ENCODE assay signal across 8 cellular contexts in the genomic region with DNA sequence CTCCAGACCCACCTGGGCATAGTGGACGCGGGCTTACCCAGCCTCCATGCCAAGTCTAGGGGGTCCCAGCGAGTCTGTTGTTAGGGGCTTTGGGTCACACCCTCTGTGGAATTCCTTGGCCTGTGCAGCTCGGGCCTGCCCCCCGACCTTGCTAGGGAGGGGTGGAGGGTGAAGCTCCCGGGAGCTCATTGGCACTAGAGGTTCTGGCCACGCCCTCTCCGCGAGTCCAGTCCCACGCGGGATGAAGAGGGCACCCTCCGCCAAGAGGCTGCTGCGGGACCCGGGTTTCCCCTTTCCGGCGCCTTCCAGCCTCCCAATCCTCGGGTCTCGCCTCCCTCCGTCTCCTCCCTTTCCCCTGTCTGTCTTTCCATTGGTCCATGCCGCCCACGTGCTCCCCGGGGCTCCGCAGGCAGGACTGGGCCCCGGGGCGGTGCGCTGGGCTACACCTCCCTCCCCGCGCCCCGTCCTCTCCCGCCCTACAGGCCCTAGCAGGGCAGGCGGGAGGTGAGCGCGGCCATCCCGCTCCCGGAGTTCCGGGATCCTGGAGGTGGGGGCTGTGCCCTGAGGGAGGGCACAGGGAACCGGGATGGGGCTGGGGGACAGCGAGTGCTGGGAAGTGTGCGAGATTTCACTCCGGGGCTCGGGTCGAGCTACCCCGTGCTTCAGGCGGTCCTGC. TPM values are rescaled to one million over a fixed set of nuclear protein-coding genes. Genes with fewer than 3 reads are reported as not detected.
DNase-seq lines count a peak whose midpoint lies in the region; ATAC-seq, FAIRE-seq and TF ChIP-seq lines count a peak whose summit lies in the region.

No MANE protein-coding gene starts in this region.

- ATAC-seq in HG02884 (IDR thresholded peaks at IDR 0.05; ENCODE audit: unreplicated experiment) (peak; percentile 47), T-helper 17 cell (peak; percentile 85), left ventricle myocardium superior (peak; percentile 84), psoas muscle (peak; percentile 89 to 90 (median 90))

- peaks cover 26% of the 10 kb centered on the region for H3K4me1 Mint-ChIP-seq in T-helper 17 cell

- H3K36me3 Mint-ChIP-seq in T-helper 17 cell (ENCODE audit: low read depth): no peaks in the 10 kb centered on the region

- peak overlapping the region; percentile 65 for H3K27ac Mint-ChIP-seq in T-helper 17 cell

- H3K27me3 Mint-ChIP-seq in T-helper 17 cell: no peaks in the 10 kb centered on the region

- H3K4me3 ChIP-seq in psoas muscle: peak overlapping the region; percentile 96

- H3K36me3 ChIP-seq in psoas muscle (ENCODE audit: insufficient read depth in 1 of 2, low read depth in 1 of 2): peaks cover 0 to 29% of the 10 kb centered on the region in 2 donors

- in situ Hi-C loops in GM13976 (cut with MboI; ENCODE audit: low sequenced_read_pairs, unreplicated experiment): no loop called here

- no peaks in the 10 kb centered on the region for H3K27me3 ChIP-seq in psoas muscle (ENCODE audit: insufficient read depth in 3 of 3, low read length in 2 of 3)

- H3K27ac ChIP-seq in angular gyrus (ENCODE audit: low read depth, low read length): peak overlapping the region; percentile 75
- peak overlapping the region; percentile 82 for H3K27ac ChIP-seq in psoas muscle

- peak overlapping the region; percentile 95 for H3K4me3 Mint-ChIP-seq in T-helper 17 cell

- TF ChIP-seq CTCF in GM13976 (IDR thresholded peaks at IDR 0.05; ENCODE audit: borderline replicate concordance, control extremely low read depth, extremely low read depth, insufficient read depth, missing control alignments) (no peak), psoas muscle (IDR thresholded peaks at IDR 0.05) (no peak)

- FAIRE-seq in urothelium cell line (lab: Jason Lieb, UNC): peak; percentile 87

- H3K9me3 ChIP-seq in T-helper 17 cell (ENCODE audit: control insufficient read depth, low read length, poor library complexity, severe bottlenecking): no peaks in the 10 kb centered on the region
- H3K9me3 ChIP-seq in psoas muscle: no peaks in the 10 kb centered on the region

- peaks cover 24% of the 10 kb centered on the region for H3K4me1 ChIP-seq in psoas muscle

- 0 to 1% (median 0%) methylated on average over 29 to 44 of the region's 44 CpGs for WGBS in psoas muscle, 3 donors

- peak; percentile 96 for DNase-seq in GM13976 (ENCODE audit: low spot score)
- DNase-seq in NCI-H1694 treated with DMSO at 0.1 percent for 48 hours (lab: John Stamatoyannopoulos, UW): peak; percentile 98
- DNase-seq in T-helper 17 cell: peak; percentile 74 to 88 (median 88)
- DNase-seq in left ventricle myocardium superior: peak; percentile 96
- DNase-seq in psoas muscle: peak; percentile 94 to 96
- DNase-seq in urothelium cell line (ENCODE audit: low spot score): peak; percentile 97

- intact Hi-C loops in left ventricle myocardium superior (cut with micrococcal nuclease) (loop anchor here (10.0 kb wide), 1 partner anchor 49 kb away; the partner anchor contains the start of genes CLK2 and HCN3), psoas muscle (cut with DNase I) (loop anchor here (5.0 to 10.0 kb wide), 3 partner anchors 47 to 271 kb away; partner anchors contain the start of gene HCN3 (in 1 of the 2))

RNA-seq across cellular contexts. Expression of gene RUSC1, which starts 3.5 kb away (rescaled TPM):
- total RNA-seq in T-helper 17 cell: 10 to 100 TPM; 13.2 to 14.8 TPM
- 22.0 TPM for total RNA-seq in left ventricle myocardium superior
- total RNA-seq in psoas muscle: 10 to 100 TPM in 1 of 4 donors, 1 to 10 TPM in 3; 6.5 to 14.2 (median 8.7) TPM
- polyA plus RNA-seq in psoas muscle: 10 to 100 TPM; 10.3 to 21.6 (median 16.4) TPM

RNA-seq across cellular contexts. Expression of gene FDPS, which starts 15.5 kb away (rescaled TPM):
- total RNA-seq in T-helper 17 cell: 10 to 100 TPM; 63.0 TPM
- 78.4 TPM for total RNA-seq in left ventricle myocardium superior
- 10 to 100 TPM; 46.2 to 60.8 (median 48.8) TPM for total RNA-seq in psoas muscle
- 10 to 100 TPM; 53.7 to 85.2 (median 54.9) TPM for polyA plus RNA-seq in psoas muscle

RNA-seq across cellular contexts. Expression of gene PKLR, which starts 22.9 kb away (rescaled TPM):
- not detected for total RNA-seq in T-helper 17 cell
- total RNA-seq in left ventricle myocardium superior: not detected
- not detected for total RNA-seq in psoas muscle
- polyA plus RNA-seq in psoas muscle: under 1 TPM in 1 of 3 donors, not detected in 2; 0.01 TPM

RNA-seq across cellular contexts. Expression of gene HCN3, which starts 46.9 kb away (rescaled TPM):
- 1 to 10 TPM; 1.3 to 1.5 TPM for total RNA-seq in T-helper 17 cell
- total RNA-seq in left ventricle myocardium superior: 1.5 TPM
- total RNA-seq in psoas muscle: under 1 TPM in 3 of 4 donors, not detected in 1; 0.27 to 0.82 (median 0.32) TPM
- polyA plus RNA-seq in psoas muscle: under 1 TPM; 0.38 to 0.97 (median 0.52) TPM

RNA-seq across cellular contexts. Expression of gene CLK2, which starts 50.9 kb away (rescaled TPM):
- total RNA-seq in T-helper 17 cell (10 to 100 TPM; 54.8 to 57.8 TPM), left ventricle myocardium superior (18.9 TPM), psoas muscle (10 to 100 TPM; 11.7 to 28.5 (median 22.7) TPM)
- 10 to 100 TPM; 15.2 to 20.9 (median 15.3) TPM for polyA plus RNA-seq in psoas muscle

Comparison
In these comparisons a context has a peak if more than half of its experiments do, and no peak if none do; other contexts are left out.
1. Peak in every context shown above with its lines: DNase-seq, ATAC-seq, H3K4me3 ChIP-seq and H3K27ac ChIP-seq.